In genomic region chr14:55599250-55599879, GRCh38 we compare ENCODE assay signal across 10 cellular contexts. TPM values are rescaled to one million over a fixed set of nuclear protein-coding genes. Genes with fewer than 3 reads are reported as not detected.
DNase-seq lines count a peak whose midpoint lies in the region; ATAC-seq and TF ChIP-seq lines count a peak whose summit lies in the region.
"Had no signal": no experiment of that assay in that cellular context is flagged by ENCODE, and none has a peak within 500 bp of the region (broad histone marks: within the 10 kb centered on the region; RNA-seq: fewer than 3 reads in every experiment).

No MANE protein-coding gene starts in this region.

- TF ChIP-seq CTCF in PC-9 (conservative IDR thresholded peaks at IDR 0.05), result no peak
- TF ChIP-seq CTCF in tibial artery (IDR thresholded peaks at IDR 0.05), result no peak
- TF ChIP-seq CTCF in osteocyte (IDR thresholded peaks at IDR 0.05), result no peak

- H3K79me2 ChIP-seq in PC-9 (ENCODE audit: low read depth), result peaks cover 97% of the 10 kb centered on the region

- H2AFZ ChIP-seq in PC-9, result no peak overlapping the region

- H3K4me3 ChIP-seq in PC-9 (no peak overlapping the region), tibial artery (no peak overlapping the region)

- H3K27me3 Mint-ChIP-seq in activated CD8-positive, alpha-beta memory T cell treated with anti-CD3 and anti-CD28 coated beads, Interleukin-2, amount 10 ng/mL, durations not matched to agents 7 days and 5 days, result no peaks in the 10 kb centered on the region
- no peaks in the 10 kb centered on the region for H3K27me3 Mint-ChIP-seq in osteocyte (ENCODE audit: unreplicated experiment)
- H3K27me3 Mint-ChIP-seq: naive thymus-derived CD8-positive, alpha-beta T cell had no signal

- peak; percentile 73 for ATAC-seq in esophagus mucosa
- no peak for ATAC-seq in HG03025 (IDR thresholded peaks at IDR 0.05; ENCODE audit: low FRiP score, unreplicated experiment)
- ATAC-seq in activated CD8-positive, alpha-beta memory T cell treated with anti-CD3 and anti-CD28 coated beads, Interleukin-2, amount 10 ng/mL, durations not matched to agents 7 days and 5 days, result no peak
- ATAC-seq: naive thymus-derived CD8-positive, alpha-beta T cell had no signal

- intact Hi-C loops in PC-9 (cut with micrococcal nuclease; ENCODE audit: unreplicated experiment), result no loop called here
- intact Hi-C loops in tibial artery (cut with DNase I; ENCODE audit: low total_unique reads), result no loop called here

- H3K36me3 Mint-ChIP-seq in activated CD8-positive, alpha-beta memory T cell treated with anti-CD3 and anti-CD28 coated beads, Interleukin-2, amount 10 ng/mL, durations not matched to agents 7 days and 5 days, result peaks cover 24% of the 10 kb centered on the region
- H3K36me3 Mint-ChIP-seq in osteocyte (ENCODE audit: unreplicated experiment), result peaks cover 14% of the 10 kb centered on the region

- H3K4me1 Mint-ChIP-seq in activated CD8-positive, alpha-beta memory T cell treated with anti-CD3 and anti-CD28 coated beads, Interleukin-2, amount 10 ng/mL, durations not matched to agents 7 days and 5 days, result no peaks in the 10 kb centered on the region
- H3K4me1 Mint-ChIP-seq in osteocyte (ENCODE audit: unreplicated experiment), result peaks cover 45% of the 10 kb centered on the region

- H3K36me3 ChIP-seq in PC-9 (ENCODE audit: low read depth), result peaks cover 25% of the 10 kb centered on the region; the same call in 1 of the 2 replicates
- H3K36me3 ChIP-seq in tibial artery, result peaks cover 0 to 4% (median 0%) of the 10 kb centered on the region in 3 donors

- H3K4me2 ChIP-seq in PC-9, result 0 out of 2 replicates have a peak overlapping the region, but pooled peaks have one; percentile 9

- H3K27me3 ChIP-seq in PC-9 (ENCODE audit: insufficient read depth, low read depth) (no peaks in the 10 kb centered on the region), tibial artery (no peaks in the 10 kb centered on the region)

- H4K20me1 ChIP-seq in PC-9 (ENCODE audit: insufficient read depth), result no peaks in the 10 kb centered on the region

- H3K9me3 ChIP-seq in PC-9 (ENCODE audit: insufficient read depth, low read depth), result peaks cover 11% of the 10 kb centered on the region; the same call in 1 of the 2 replicates
- no peaks in the 10 kb centered on the region for H3K9me3 ChIP-seq in tibial artery

- H3K27ac Mint-ChIP-seq in activated CD8-positive, alpha-beta memory T cell treated with anti-CD3 and anti-CD28 coated beads, Interleukin-2, amount 10 ng/mL, durations not matched to agents 7 days and 5 days, result no peak overlapping the region
- H3K27ac Mint-ChIP-seq in osteocyte (ENCODE audit: unreplicated experiment), result no peak overlapping the region
- H3K27ac Mint-ChIP-seq: naive thymus-derived CD8-positive, alpha-beta T cell had no signal

- DNase-seq in NCI-H82 (lab: John Stamatoyannopoulos, UW) (peak; percentile 11), NCI-H82 treated with DMSO at 0.1 percent for 48 hours (lab: John Stamatoyannopoulos, UW; ENCODE audit: unreplicated experiment) (no peak), PC-9 (peak; percentile 45 to 66), tibial artery (peak; percentile 35 to 67), osteocyte (ENCODE audit: extremely low spot score, unreplicated experiment) (no peak)
- no peak for DNase-seq in activated CD8-positive, alpha-beta memory T cell treated with anti-CD3 and anti-CD28 coated beads, Interleukin-2, amount 10 ng/mL, durations not matched to agents 7 days and 5 days
- DNase-seq: naive thymus-derived CD8-positive, alpha-beta T cell; T-helper 2 cell had no signal

- CTCF ChIA-PET in PC-9 (lab: Charles Lee), result interaction anchor here (0.6 kb wide), 2 partner anchors 34 to 526 kb away, joined by 3 to 4 read pairs; no protein-coding TSS in a partner anchor
- CTCF ChIA-PET in activated CD8-positive, alpha-beta memory T cell treated with anti-CD3 and anti-CD28 coated beads, Interleukin-2, amount 10 ng/mL, durations not matched to agents 7 days and 5 days (lab: Charles Lee), result no interaction called here

- BruUV-seq in PC-9 (replicated peaks; lab: Mats Ljungman, UMichigan), result no TSS peak

- no peaks in the 10 kb centered on the region for H3K9me2 ChIP-seq in PC-9 (ENCODE audit: insufficient read depth)

- H3K4me3 Mint-ChIP-seq in activated CD8-positive, alpha-beta memory T cell treated with anti-CD3 and anti-CD28 coated beads, Interleukin-2, amount 10 ng/mL, durations not matched to agents 7 days and 5 days, result no peak overlapping the region
- no peak overlapping the region for H3K4me3 Mint-ChIP-seq in osteocyte (ENCODE audit: unreplicated experiment)

- H3F3A ChIP-seq in PC-9 (ENCODE audit: insufficient read depth, low read depth), result peaks cover 28% of the 10 kb centered on the region

- H3K4me1 ChIP-seq in PC-9 (replicated peaks; ENCODE audit: insufficient read depth) (peaks cover 29% of the 10 kb centered on the region), tibial artery (peaks cover 0 to 49% (median 20%) of the 10 kb centered on the region in 4 donors)

- POLR2A ChIA-PET in PC-9 (lab: Charles Lee; ENCODE audit: unreplicated experiment), result interaction anchor here (0.6 to 0.7 kb wide), 3 partner anchors 12 to 548 kb away, joined by 5 to 14 read pairs (median 13); partner anchors contain the start of gene MAPK1IP1L

- peaks cover 3% of the 10 kb centered on the region for H3K9me3 Mint-ChIP-seq in activated CD8-positive, alpha-beta memory T cell treated with anti-CD3 and anti-CD28 coated beads, Interleukin-2, amount 10 ng/mL, durations not matched to agents 7 days and 5 days (ENCODE audit: low read depth)
- H3K9me3 Mint-ChIP-seq in osteocyte (ENCODE audit: unreplicated experiment), result peaks cover 7% of the 10 kb centered on the region

- H3K27ac ChIP-seq in PC-9, result peak overlapping the region; percentile 33
- H3K27ac ChIP-seq in tibial artery, result no peak overlapping the region

RNA-seq across cellular contexts. Expression of gene KTN1, which starts 19.4 kb away (rescaled TPM):
- total RNA-seq in PC-9 (2021), result 188 and 250 TPM in 2 replicates
- total RNA-seq in esophagus mucosa, result 80.7 TPM
- total RNA-seq in activated CD8-positive, alpha-beta memory T cell treated with anti-CD3 and anti-CD28 coated beads, Interleukin-2, amount 10 ng/mL, durations not matched to agents 7 days and 5 days, result 10 to 100 TPM; 85.1 to 92.3 TPM
- 138 and 146 TPM in 2 replicates for total RNA-seq in osteocyte

Comparison
In these comparisons a context has a peak if more than half of its experiments do, and no peak if none do; other contexts are left out.
1. DNase-seq: peak in NCI-H82 (single experiment), PC-9 (2 of 2) and tibial artery (2 of 2); none in NCI-H82 treated with DMSO at 0.1 percent for 48 hours (single experiment), activated CD8-positive, alpha-beta memory T cell treated with anti-CD3 and anti-CD28 coated beads, Interleukin-2, amount 10 ng/mL, durations not matched to agents 7 days and 5 days (single experiment) and osteocyte (single experiment).